17 cellular contexts compared by ENCODE assay signal in the genomic region with DNA sequence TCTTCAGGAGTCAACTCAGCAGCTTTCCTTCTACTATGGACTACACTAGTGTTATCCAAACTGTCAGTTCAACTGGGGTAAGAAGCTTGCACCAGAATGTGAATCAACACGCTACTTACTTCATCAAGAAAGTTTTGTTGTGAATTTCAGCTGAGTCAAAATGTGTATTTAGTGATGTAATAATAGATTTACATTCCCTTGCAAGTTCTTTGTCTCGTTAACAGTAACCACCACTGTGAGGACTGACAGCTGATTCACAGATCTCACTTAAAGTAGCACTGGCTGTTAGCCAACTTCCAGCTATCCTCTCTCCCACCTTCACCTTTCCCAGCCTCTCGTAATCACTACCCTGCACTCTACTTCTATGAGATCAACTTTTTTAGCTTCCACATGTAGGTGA.
"Had no signal": no experiment of that assay in that cellular context is flagged by ENCODE, and none has a peak within 500 bp of the region (broad histone marks: within the 10 kb centered on the region; RNA-seq: fewer than 3 reads in every experiment).

No MANE protein-coding gene starts in this region.

- DNase-seq: activated naive CD8-positive, alpha-beta T cell treated with anti-CD3 and anti-CD28 coated beads, Interleukin-2, amount 10 ng/mL, durations not matched to agents 7 days and 5 days; dorsolateral prefrontal cortex; left colon; midbrain; right cardiac atrium; stimulated activated CD4-positive, alpha-beta T cell treated with anti-CD3 and anti-CD28 coated beads, Interleukin-15, amount 100 ng/mL, for 24 hours; stimulated activated CD4-positive, alpha-beta T cell treated with anti-CD3 and anti-CD28 coated beads, Interleukin-4, amount 100 ng/mL, for 24 hours; stimulated activated naive CD4-positive, alpha-beta T cell; T1000; tibial artery; uterus had no signal

- ATAC-seq: activated CD4-positive, CD25-positive, alpha-beta regulatory T cell treated with anti-CD3 and anti-CD28 coated beads, Interleukin-2, amount 50 U/mL, for 24 hours; left colon; right cardiac atrium had no signal

- H3K36me3 ChIP-seq: esophagus muscularis mucosa, tibial artery, uterus had no signal

- H3K27ac ChIP-seq: esophagus muscularis mucosa, skin epidermis, tibial artery, uterus had no signal

- H3K27me3 ChIP-seq: dorsolateral prefrontal cortex, esophagus muscularis mucosa, tibial artery, uterus had no signal

- H3K4me1 Mint-ChIP-seq: activated naive CD8-positive, alpha-beta T cell treated with anti-CD3 and anti-CD28 coated beads, Interleukin-2, amount 10 ng/mL, durations not matched to agents 7 days and 5 days had no signal

- H3K36me3 Mint-ChIP-seq: activated naive CD8-positive, alpha-beta T cell treated with anti-CD3 and anti-CD28 coated beads, Interleukin-2, amount 10 ng/mL, durations not matched to agents 7 days and 5 days had no signal

- H3K9me3 Mint-ChIP-seq: activated naive CD8-positive, alpha-beta T cell treated with anti-CD3 and anti-CD28 coated beads, Interleukin-2, amount 10 ng/mL, durations not matched to agents 7 days and 5 days; activated T-helper 1 cell treated with anti-CD3 and anti-CD28 coated beads, Interleukin-12 subunit alpha, Interleukin-12 subunit beta, Interleukin-2, Interleukin-4 antibody, amounts not matched to agents 30 ng/mL and 10 ng/mL and 1 ng/mL, durations not matched to agents 14 hours and 24 hours and 36 hours had no signal

- H3K4me3 ChIP-seq: dorsolateral prefrontal cortex, esophagus muscularis mucosa, lung, skin epidermis, tibial artery, uterus had no signal

- H3K4me3 Mint-ChIP-seq: activated naive CD8-positive, alpha-beta T cell treated with anti-CD3 and anti-CD28 coated beads, Interleukin-2, amount 10 ng/mL, durations not matched to agents 7 days and 5 days; activated T-helper 1 cell treated with anti-CD3 and anti-CD28 coated beads, Interleukin-12 subunit alpha, Interleukin-12 subunit beta, Interleukin-2, Interleukin-4 antibody, amounts not matched to agents 30 ng/mL and 10 ng/mL and 1 ng/mL, durations not matched to agents 14 hours and 24 hours and 36 hours had no signal

- H3K9me3 ChIP-seq: esophagus muscularis mucosa, tibial artery, uterus had no signal

- H3K4me1 ChIP-seq: esophagus muscularis mucosa, uterus had no signal

- H3K27ac Mint-ChIP-seq: activated naive CD8-positive, alpha-beta T cell treated with anti-CD3 and anti-CD28 coated beads, Interleukin-2, amount 10 ng/mL, durations not matched to agents 7 days and 5 days; activated T-helper 1 cell treated with anti-CD3 and anti-CD28 coated beads, Interleukin-12 subunit alpha, Interleukin-12 subunit beta, Interleukin-2, Interleukin-4 antibody, amounts not matched to agents 30 ng/mL and 10 ng/mL and 1 ng/mL, durations not matched to agents 14 hours and 24 hours and 36 hours; progenitor cell of endocrine pancreas had no signal
